In genomic region chr4:72935462-72935861, GRCh38 we compare ENCODE assay signal across 22 cellular contexts.
"Had no signal": no experiment of that assay in that cellular context is flagged by ENCODE, and none has a peak within 500 bp of the region (broad histone marks: within the 10 kb centered on the region; RNA-seq: fewer than 3 reads in every experiment).

No MANE protein-coding gene starts in this region.

- H3K27ac ChIP-seq: breast epithelium, colonic mucosa, Peyer's patch had no signal

- H3K27ac Mint-ChIP-seq: activated CD4-positive, alpha-beta memory T cell treated with anti-CD3 and anti-CD28 coated beads for 36 hours; activated CD4-positive, alpha-beta T cell treated with anti-CD3 and anti-CD28 coated beads, Interleukin-2, amount 10 ng/mL, durations not matched to agents 7 days and 5 days; activated naive CD4-positive, alpha-beta T cell treated with anti-CD3 and anti-CD28 coated beads, Interleukin-2, amount 10 ng/mL, durations not matched to agents 7 days and 5 days; activated naive CD8-positive, alpha-beta T cell treated with anti-CD3 and anti-CD28 coated beads, Interleukin-2, amount 10 ng/mL, durations not matched to agents 7 days and 5 days; activated T-cell treated with anti-CD3 and anti-CD28 coated beads, Interleukin-2, amount 50 U/mL, for 72 hours; activated T-helper 2 cell treated with anti-CD3 and anti-CD28 coated beads, Interferon-gamma antibody, Interleukin-2, Interleukin-4, amounts not matched to agents 10 μg/mL and 5 μg/mL and 100 μg/mL, durations not matched to agents 14 hours and 24 hours and 36 hours; T-helper 17 cell had no signal

- H3K4me1 Mint-ChIP-seq: activated CD4-positive, alpha-beta T cell treated with anti-CD3 and anti-CD28 coated beads, Interleukin-2, amount 10 ng/mL, durations not matched to agents 7 days and 5 days; activated naive CD4-positive, alpha-beta T cell treated with anti-CD3 and anti-CD28 coated beads, Interleukin-2, amount 10 ng/mL, durations not matched to agents 7 days and 5 days; T-helper 17 cell had no signal

- H3K4me3 ChIP-seq: breast epithelium, colonic mucosa, Peyer's patch had no signal

- H3K36me3 ChIP-seq: breast epithelium, colonic mucosa, Peyer's patch had no signal

- H3K27me3 ChIP-seq: breast epithelium, colonic mucosa, Peyer's patch had no signal

- ATAC-seq: activated T-cell treated with anti-CD3 and anti-CD28 coated beads, Interleukin-2, amount 50 U/mL, for 72 hours; T-helper 17 cell had no signal

- H3K4me1 ChIP-seq: breast epithelium, colonic mucosa, Peyer's patch had no signal

- H3K9me3 Mint-ChIP-seq: activated CD4-positive, alpha-beta memory T cell treated with anti-CD3 and anti-CD28 coated beads for 36 hours; activated CD4-positive, alpha-beta T cell treated with anti-CD3 and anti-CD28 coated beads, Interleukin-2, amount 10 ng/mL, durations not matched to agents 7 days and 5 days; activated naive CD4-positive, alpha-beta T cell treated with anti-CD3 and anti-CD28 coated beads, Interleukin-2, amount 10 ng/mL, durations not matched to agents 7 days and 5 days; activated naive CD8-positive, alpha-beta T cell treated with anti-CD3 and anti-CD28 coated beads, Interleukin-2, amount 10 ng/mL, durations not matched to agents 7 days and 5 days; activated T-cell treated with anti-CD3 and anti-CD28 coated beads, Interleukin-2, amount 50 U/mL, for 72 hours; activated T-helper 2 cell treated with anti-CD3 and anti-CD28 coated beads, Interferon-gamma antibody, Interleukin-2, Interleukin-4, amounts not matched to agents 10 μg/mL and 5 μg/mL and 100 μg/mL, durations not matched to agents 14 hours and 24 hours and 36 hours had no signal

- H3K36me3 Mint-ChIP-seq: activated CD4-positive, alpha-beta memory T cell treated with anti-CD3 and anti-CD28 coated beads for 36 hours; activated naive CD4-positive, alpha-beta T cell treated with anti-CD3 and anti-CD28 coated beads, Interleukin-2, amount 10 ng/mL, durations not matched to agents 7 days and 5 days; activated naive CD8-positive, alpha-beta T cell treated with anti-CD3 and anti-CD28 coated beads, Interleukin-2, amount 10 ng/mL, durations not matched to agents 7 days and 5 days had no signal

- H3K9me3 ChIP-seq: breast epithelium, colonic mucosa, Peyer's patch had no signal

- H3K4me3 Mint-ChIP-seq: activated CD4-positive, alpha-beta memory T cell treated with anti-CD3 and anti-CD28 coated beads for 36 hours; activated CD4-positive, alpha-beta T cell treated with anti-CD3 and anti-CD28 coated beads, Interleukin-2, amount 10 ng/mL, durations not matched to agents 7 days and 5 days; activated naive CD4-positive, alpha-beta T cell treated with anti-CD3 and anti-CD28 coated beads, Interleukin-2, amount 10 ng/mL, durations not matched to agents 7 days and 5 days; activated naive CD8-positive, alpha-beta T cell treated with anti-CD3 and anti-CD28 coated beads, Interleukin-2, amount 10 ng/mL, durations not matched to agents 7 days and 5 days; activated T-cell treated with anti-CD3 and anti-CD28 coated beads, Interleukin-2, amount 50 U/mL, for 72 hours; T-helper 17 cell had no signal

- DNase-seq: activated CD4-positive, alpha-beta memory T cell treated with anti-CD3 and anti-CD28 coated beads for 36 hours; activated CD4-positive, alpha-beta T cell treated with anti-CD3 and anti-CD28 coated beads, Interleukin-2, amount 10 ng/mL, durations not matched to agents 7 days and 5 days; activated CD4-positive, CD25-positive, alpha-beta regulatory T cell; activated CD8-positive, alpha-beta memory T cell treated with anti-CD3 and anti-CD28 coated beads, Interleukin-2, amount 50 U/mL, for 4 hours; activated gamma-delta T cell treated with Interleukin-2 at 50 U/mL for 16 hours; activated naive CD4-positive, alpha-beta T cell treated with anti-CD3 and anti-CD28 coated beads, Interleukin-2, amount 10 ng/mL, durations not matched to agents 7 days and 5 days; activated naive CD8-positive, alpha-beta T cell treated with anti-CD3 and anti-CD28 coated beads, Interleukin-2, amount 10 ng/mL, durations not matched to agents 7 days and 5 days; activated T-cell treated with anti-CD3 and anti-CD28 coated beads, Interleukin-2, amount 50 U/mL, for 72 hours; aorta; caudate nucleus; colonic mucosa; NCI-H1092; NCI-H1417; NCI-H1930; NCI-H510A treated with DMSO at 0.1 percent for 48 hours; NCI-H69; Peyer's patch; SHP77; T-helper 17 cell; T-helper 9 cell had no signal

- H3K27me3 Mint-ChIP-seq: activated CD4-positive, alpha-beta T cell treated with anti-CD3 and anti-CD28 coated beads, Interleukin-2, amount 10 ng/mL, durations not matched to agents 7 days and 5 days; activated naive CD4-positive, alpha-beta T cell treated with anti-CD3 and anti-CD28 coated beads, Interleukin-2, amount 10 ng/mL, durations not matched to agents 7 days and 5 days; activated naive CD8-positive, alpha-beta T cell treated with anti-CD3 and anti-CD28 coated beads, Interleukin-2, amount 10 ng/mL, durations not matched to agents 7 days and 5 days had no signal
